20 cellular contexts compared by ENCODE assay signal in genomic region chr1:55831759-55832158, GRCh38.
A peak's percentile ranks its signal among the peaks of the same experiment; 100 is the strongest.
DNase-seq lines count a peak whose midpoint lies in the region; ATAC-seq and TF ChIP-seq lines count a peak whose summit lies in the region.
"Had no signal": no experiment of that assay in that cellular context is flagged by ENCODE, and none has a peak within 500 bp of the region (broad histone marks: within the 10 kb centered on the region; RNA-seq: fewer than 3 reads in every experiment).

No MANE protein-coding gene starts in this region.

- H3K9ac ChIP-seq in parathyroid adenoma = no peak overlapping the region
- H3K9ac ChIP-seq: BLaER1 treated with 17β-estradiol and CSF1 and Interleukin-3, amounts not matched to agents 10 nM and 100 nM had no signal

- no peaks in the 10 kb centered on the region for H3K36me3 Mint-ChIP-seq in naive thymus-derived CD8-positive, alpha-beta T cell
- H3K36me3 Mint-ChIP-seq: CD8-positive, alpha-beta T cell had no signal

- intact Hi-C loops in psoas muscle (cut with DNase I) (no loop called here), mucosa of descending colon (cut with DNase I, micrococcal nuclease) (no loop called here)

- no peak overlapping the region for H3K4me3 Mint-ChIP-seq in naive thymus-derived CD8-positive, alpha-beta T cell
- H3K4me3 Mint-ChIP-seq: B cell; CD4-positive, alpha-beta T cell; CD8-positive, alpha-beta T cell had no signal

- peaks cover 23% of the 10 kb centered on the region for H3K4me1 ChIP-seq in parathyroid adenoma
- H3K4me1 ChIP-seq in psoas muscle = no peaks in the 10 kb centered on the region
- no peaks in the 10 kb centered on the region for H3K4me1 ChIP-seq in mucosa of descending colon (ENCODE audit: low read depth)
- H3K4me1 ChIP-seq: BLaER1 treated with 17β-estradiol and CSF1 and Interleukin-3, amounts not matched to agents 10 nM and 100 nM had no signal

- H2AFZ ChIP-seq in parathyroid adenoma = no peak overlapping the region

- no peaks in the 10 kb centered on the region for H3K36me3 ChIP-seq in parathyroid adenoma (ENCODE audit: control insufficient read depth, insufficient read depth, low read length)
- no peaks in the 10 kb centered on the region for H3K36me3 ChIP-seq in psoas muscle (ENCODE audit: insufficient read depth in 1 of 2, low read depth in 1 of 2)
- no peaks in the 10 kb centered on the region for H3K36me3 ChIP-seq in mucosa of descending colon (ENCODE audit: low read depth)
- H3K36me3 ChIP-seq: BLaER1 treated with 17β-estradiol and CSF1 and Interleukin-3, amounts not matched to agents 10 nM and 100 nM had no signal

- H3K4me2 ChIP-seq in parathyroid adenoma (ENCODE audit: low read length) = no peak overlapping the region
- H3K4me2 ChIP-seq: A549; BLaER1 treated with 17β-estradiol and CSF1 and Interleukin-3, amounts not matched to agents 10 nM and 100 nM had no signal

- no peak for ATAC-seq in naive thymus-derived CD8-positive, alpha-beta T cell
- ATAC-seq in psoas muscle (no peak), mucosa of descending colon (no peak)
- ATAC-seq: A549; CD8-positive, alpha-beta T cell had no signal

- no peak for TF ChIP-seq CTCF in parathyroid adenoma (IDR thresholded peaks at IDR 0.05)
- TF ChIP-seq CTCF in psoas muscle (IDR thresholded peaks at IDR 0.05) = no peak
- TF ChIP-seq CTCF in mucosa of descending colon (IDR thresholded peaks at IDR 0.05) = no peak

- peaks cover 0 to 34% (median 3%) of the 10 kb centered on the region in 5 donors for H3K27me3 Mint-ChIP-seq in naive thymus-derived CD8-positive, alpha-beta T cell

- H3K27me3 ChIP-seq in parathyroid adenoma (ENCODE audit: control insufficient read depth, insufficient read depth, low read length) = no peaks in the 10 kb centered on the region
- H3K27me3 ChIP-seq in psoas muscle (ENCODE audit: insufficient read depth in 3 of 3, low read length in 2 of 3) = no peaks in the 10 kb centered on the region
- H3K27me3 ChIP-seq: BLaER1 treated with 17β-estradiol and CSF1 and Interleukin-3, amounts not matched to agents 10 nM and 100 nM had no signal

- DNase-seq in COLO829 (ENCODE audit: low spot score) (peak; percentile 14), HT1080 (ENCODE audit: low read depth) (peak; percentile 45), psoas muscle (no peak), mucosa of descending colon (no peak)
- peak; percentile 69 for DNase-seq in Jurkat, Clone E6-1 (ENCODE audit: low read depth, low spot score)
- no peak for DNase-seq in naive thymus-derived CD8-positive, alpha-beta T cell
- DNase-seq: AML-193; CD4-positive, alpha-beta T cell; CD8-positive, alpha-beta T cell; COR-L47; DMS 273 treated with DMSO at 0.1 percent for 48 hours; DMS153; DMS79; GF-D8 had no signal

- 89 to 95% (median 93%) methylated on average over 3 of the region's 3 CpGs for WGBS in psoas muscle, 3 donors

- peaks cover 0 to 3% (median 0%) of the 10 kb centered on the region in 9 donors for H3K9me3 Mint-ChIP-seq in naive thymus-derived CD8-positive, alpha-beta T cell
- H3K9me3 Mint-ChIP-seq: CD8-positive, alpha-beta T cell had no signal

- no peak overlapping the region for H3K4me3 ChIP-seq in Jurkat, Clone E6-1 (ENCODE audit: low read length)
- no peak overlapping the region for H3K4me3 ChIP-seq in parathyroid adenoma (ENCODE audit: low read depth, low read length)
- no peak overlapping the region for H3K4me3 ChIP-seq in psoas muscle
- H3K4me3 ChIP-seq in mucosa of descending colon = no peak overlapping the region
- H3K4me3 ChIP-seq: A549; BLaER1 treated with 17β-estradiol and CSF1 and Interleukin-3, amounts not matched to agents 10 nM and 100 nM had no signal

- no peaks in the 10 kb centered on the region for H3K79me2 ChIP-seq in parathyroid adenoma

- H3K27ac ChIP-seq in parathyroid adenoma = peak overlapping the region; percentile 72
- H3K27ac ChIP-seq in psoas muscle = no peak overlapping the region
- H3K27ac ChIP-seq: 22Rv1; A549; BLaER1 treated with 17β-estradiol and CSF1 and Interleukin-3, amounts not matched to agents 10 nM and 100 nM; C4-2B had no signal

- POLR2A ChIA-PET in naive thymus-derived CD8-positive, alpha-beta T cell (lab: Charles Lee) = no interaction called here

- H3K9me3 ChIP-seq in parathyroid adenoma (ENCODE audit: control insufficient read depth, low read length) (no peaks in the 10 kb centered on the region), psoas muscle (no peaks in the 10 kb centered on the region), mucosa of descending colon (no peaks in the 10 kb centered on the region)
- H3K9me3 ChIP-seq: A549; BLaER1 treated with 17β-estradiol and CSF1 and Interleukin-3, amounts not matched to agents 10 nM and 100 nM had no signal

- H3K27ac Mint-ChIP-seq in naive thymus-derived CD8-positive, alpha-beta T cell = no peak overlapping the region
- H3K27ac Mint-ChIP-seq: B cell; CD4-positive, alpha-beta T cell; CD8-positive, alpha-beta T cell had no signal

- H3K4me1 Mint-ChIP-seq in naive thymus-derived CD8-positive, alpha-beta T cell = no peaks in the 10 kb centered on the region
- H3K4me1 Mint-ChIP-seq: B cell had no signal

Comparison
In these comparisons a context has a peak if more than half of its experiments do, and no peak if none do; other contexts are left out.
1. DNase-seq: peak in COLO829 (single experiment), HT1080 (single experiment) and Jurkat, Clone E6-1 (single experiment); none in naive thymus-derived CD8-positive, alpha-beta T cell (0 of 10), psoas muscle (0 of 2) and mucosa of descending colon (0 of 3).